8 cellular contexts compared by ENCODE assay signal in genomic region chr1:192545781-192546521, GRCh38. TPM values are rescaled to one million over a fixed set of nuclear protein-coding genes. Genes with fewer than 3 reads are reported as not detected.
A peak's percentile ranks its signal among the peaks of the same experiment; 100 is the strongest.
DNase-seq lines count a peak whose midpoint lies in the region; ATAC-seq and TF ChIP-seq lines count a peak whose summit lies in the region.

No MANE protein-coding gene starts in this region.

- H3K9me3 ChIP-seq in SU-DHL-6 (ENCODE audit: insufficient read depth, low read length) (no peaks in the 10 kb centered on the region), BE2C (no peaks in the 10 kb centered on the region)

- H3K9ac ChIP-seq in SU-DHL-6 (ENCODE audit: low read length): peak overlapping the region; percentile 15; the same call in 1 of the 2 replicates

- no peaks in the 10 kb centered on the region for H3K36me3 Mint-ChIP-seq in activated T-cell treated with anti-CD3 and anti-CD28 coated beads, Interleukin-2, amount 50 U/mL, for 24 hours (ENCODE audit: low read depth)
- no peaks in the 10 kb centered on the region for H3K36me3 Mint-ChIP-seq in neural crest cell (ENCODE audit: low read depth)

- no peaks in the 10 kb centered on the region for H4K20me1 ChIP-seq in SU-DHL-6 (ENCODE audit: low read depth, low read length)

- H3K27me3 Mint-ChIP-seq in activated T-cell treated with anti-CD3 and anti-CD28 coated beads, Interleukin-2, amount 50 U/mL, for 24 hours: no peaks in the 10 kb centered on the region
- no peaks in the 10 kb centered on the region for H3K27me3 Mint-ChIP-seq in neural crest cell (ENCODE audit: low read depth)

- no peaks in the 10 kb centered on the region for H3K9me3 Mint-ChIP-seq in activated T-cell treated with anti-CD3 and anti-CD28 coated beads, Interleukin-2, amount 50 U/mL, for 24 hours
- H3K9me3 Mint-ChIP-seq in neural crest cell: no peaks in the 10 kb centered on the region

- H3K4me3 ChIP-seq in SU-DHL-6 (ENCODE audit: insufficient read depth, low read length, poor library complexity, severe bottlenecking): peak overlapping the region; percentile 29
- H3K4me3 ChIP-seq in BE2C (ENCODE audit: low read depth, low read length): no peak overlapping the region

- H3K36me3 ChIP-seq in SU-DHL-6 (ENCODE audit: low read length): no peaks in the 10 kb centered on the region
- no peaks in the 10 kb centered on the region for H3K36me3 ChIP-seq in BE2C

- ATAC-seq in HG03066 (IDR thresholded peaks at IDR 0.05; ENCODE audit: low read depth, unreplicated experiment) (peak; percentile 43), left lobe of liver (no peak)

- no peaks in the 10 kb centered on the region for H3K9me2 ChIP-seq in SU-DHL-6 (replicated peaks; ENCODE audit: insufficient read depth, low read length)

- H3K4me1 ChIP-seq in BE2C: peaks cover 6% of the 10 kb centered on the region

- H3K4me2 ChIP-seq in SU-DHL-6 (ENCODE audit: low read depth, low read length, poor library complexity, severe bottlenecking): peak overlapping the region; percentile 64

- H3K27ac Mint-ChIP-seq in activated T-cell treated with anti-CD3 and anti-CD28 coated beads, Interleukin-2, amount 50 U/mL, for 24 hours: peak overlapping the region; percentile 65
- H3K27ac Mint-ChIP-seq in neural crest cell (ENCODE audit: unreplicated experiment): no peak overlapping the region

- no peaks in the 10 kb centered on the region for H3K27me3 ChIP-seq in SU-DHL-6 (ENCODE audit: low read length)
- no peaks in the 10 kb centered on the region for H3K27me3 ChIP-seq in BE2C

- H3K79me2 ChIP-seq in SU-DHL-6 (ENCODE audit: insufficient read depth, low read length): no peaks in the 10 kb centered on the region

- no peak overlapping the region for H3K4me3 Mint-ChIP-seq in activated T-cell treated with anti-CD3 and anti-CD28 coated beads, Interleukin-2, amount 50 U/mL, for 24 hours
- H3K4me3 Mint-ChIP-seq in neural crest cell: no peak overlapping the region

- DNase-seq in activated T-cell treated with anti-CD3 and anti-CD28 coated beads, Interleukin-2, amount 50 U/mL, for 24 hours: no peak
- no peak for DNase-seq in activated T-cell treated with anti-CD3 and anti-CD28 coated beads, Interleukin-2, amount 50 U/mL, for 1 hour
- DNase-seq in neural crest cell (ENCODE audit: low read depth, low spot score) (no peak), left lobe of liver (ENCODE audit: low spot score) (no peak), BE2C (no peak), NCI-H524 (lab: John Stamatoyannopoulos, UW) (no peak)

- H3K27ac ChIP-seq in SU-DHL-6 (ENCODE audit: low read depth, low read length): peak overlapping the region; percentile 40

- no peaks in the 10 kb centered on the region for H3F3A ChIP-seq in SU-DHL-6 (ENCODE audit: insufficient read depth)

- TF ChIP-seq CTCF in SU-DHL-6 (IDR thresholded peaks at IDR 0.05; ENCODE audit: insufficient read depth, low read length, poor library complexity, severe bottlenecking) (no peak), neural crest cell (conservative IDR thresholded peaks at IDR 0.05) (peak; percentile 35), BE2C (IDR thresholded peaks at IDR 0.05; ENCODE audit: low read depth, low read length) (no peak)

- H3K4me1 Mint-ChIP-seq in activated T-cell treated with anti-CD3 and anti-CD28 coated beads, Interleukin-2, amount 50 U/mL, for 24 hours (ENCODE audit: low read depth): peaks cover 53% of the 10 kb centered on the region
- H3K4me1 Mint-ChIP-seq in neural crest cell: peaks cover 14% of the 10 kb centered on the region

- peak overlapping the region; percentile 70 for H2AFZ ChIP-seq in SU-DHL-6 (ENCODE audit: low read depth, low read length, severe bottlenecking)

RNA-seq across cellular contexts. Expression of gene RGS1, which starts 29.6 kb away (rescaled TPM):
- total RNA-seq in neural crest cell: not detected in 2 replicates
- total RNA-seq in left lobe of liver: 3.1 TPM
- polyA plus RNA-seq in BE2C (2012; ENCODE audit: insufficient read depth, insufficient read length, low read depth): not detected
